Comparison of ENCODE assay signal across 18 cellular contexts in the genomic region with DNA sequence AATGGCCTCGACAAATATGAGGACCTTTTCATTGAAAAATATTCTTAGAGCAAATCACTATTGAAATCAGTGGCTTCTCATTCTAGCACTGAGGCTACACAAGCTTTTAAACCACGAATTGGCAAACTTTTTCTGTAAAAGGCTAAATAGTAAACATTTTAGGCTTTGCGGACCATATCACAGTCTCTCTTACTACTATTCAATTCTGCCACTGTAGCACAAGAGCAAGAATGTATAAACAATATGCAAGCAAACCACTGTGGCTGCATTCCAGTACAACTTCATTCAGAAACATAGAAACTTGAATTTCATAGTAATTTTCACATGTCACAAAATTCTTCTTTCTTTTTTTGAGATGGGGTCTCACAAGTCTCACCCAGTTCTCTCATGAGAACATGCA. TPM values are rescaled to one million over a fixed set of nuclear protein-coding genes. Genes with fewer than 3 reads are reported as not detected.
A peak's percentile ranks its signal among the peaks of the same experiment; 100 is the strongest.
DNase-seq lines count a peak whose midpoint lies in the region; ATAC-seq and TF ChIP-seq lines count a peak whose summit lies in the region.
"Had no signal": no experiment of that assay in that cellular context is flagged by ENCODE, and none has a peak within 500 bp of the region (broad histone marks: within the 10 kb centered on the region; RNA-seq: fewer than 3 reads in every experiment).

No MANE protein-coding gene starts in this region.

- no peak for ATAC-seq in activated CD8-positive, alpha-beta memory T cell treated with anti-CD3 and anti-CD28 coated beads, Interleukin-2, amount 10 ng/mL, durations not matched to agents 7 days and 5 days
- ATAC-seq: A549; CD8-positive, alpha-beta T cell; GM12878 had no signal

- H3K27ac Mint-ChIP-seq in activated CD8-positive, alpha-beta memory T cell treated with anti-CD3 and anti-CD28 coated beads, Interleukin-2, amount 10 ng/mL, durations not matched to agents 7 days and 5 days: peak overlapping the region; percentile 50
- H3K27ac Mint-ChIP-seq in T-helper 2 cell treated with Interferon-gamma antibody and Interleukin-4, amounts not matched to agents 5 μg/mL and 100 μg/mL, for 36 hours: no peak overlapping the region
- H3K27ac Mint-ChIP-seq: B cell; CD8-positive, alpha-beta T cell; IgD-negative memory B cell had no signal

- CTCF ChIA-PET in activated CD8-positive, alpha-beta memory T cell treated with anti-CD3 and anti-CD28 coated beads, Interleukin-2, amount 10 ng/mL, durations not matched to agents 7 days and 5 days (lab: Charles Lee): interaction anchor here (1.3 kb wide), 1 partner anchor 286 kb away, joined by 4 read pairs; no protein-coding TSS in a partner anchor

- H3K4me1 Mint-ChIP-seq in activated CD8-positive, alpha-beta memory T cell treated with anti-CD3 and anti-CD28 coated beads, Interleukin-2, amount 10 ng/mL, durations not matched to agents 7 days and 5 days: peaks cover 30% of the 10 kb centered on the region
- no peaks in the 10 kb centered on the region for H3K4me1 Mint-ChIP-seq in T-helper 2 cell treated with Interferon-gamma antibody and Interleukin-4, amounts not matched to agents 5 μg/mL and 100 μg/mL, for 36 hours (ENCODE audit: low read depth)
- H3K4me1 Mint-ChIP-seq: B cell, IgD-negative memory B cell had no signal

- no peak overlapping the region for H3K4me3 ChIP-seq in choroid plexus epithelial cell (ENCODE audit: low read depth, low read length)
- H3K4me3 ChIP-seq: A549; BLaER1 treated with 17β-estradiol and CSF1 and Interleukin-3, amounts not matched to agents 10 nM and 100 nM; GM12878; GM23248 had no signal

- TF ChIP-seq CTCF in choroid plexus epithelial cell (conservative IDR thresholded peaks at IDR 0.05; ENCODE audit: low read depth, low read length): no peak

- peaks cover 28% of the 10 kb centered on the region for H3K36me3 Mint-ChIP-seq in activated CD8-positive, alpha-beta memory T cell treated with anti-CD3 and anti-CD28 coated beads, Interleukin-2, amount 10 ng/mL, durations not matched to agents 7 days and 5 days
- peaks cover 12% of the 10 kb centered on the region for H3K36me3 Mint-ChIP-seq in T-helper 2 cell treated with Interferon-gamma antibody and Interleukin-4, amounts not matched to agents 5 μg/mL and 100 μg/mL, for 36 hours (ENCODE audit: low read depth)

- no peaks in the 10 kb centered on the region for H3K9me3 Mint-ChIP-seq in activated CD8-positive, alpha-beta memory T cell treated with anti-CD3 and anti-CD28 coated beads, Interleukin-2, amount 10 ng/mL, durations not matched to agents 7 days and 5 days (ENCODE audit: low read depth)
- no peaks in the 10 kb centered on the region for H3K9me3 Mint-ChIP-seq in T-helper 2 cell treated with Interferon-gamma antibody and Interleukin-4, amounts not matched to agents 5 μg/mL and 100 μg/mL, for 36 hours
- H3K9me3 Mint-ChIP-seq: CD8-positive, alpha-beta T cell; IgD-negative memory B cell had no signal

- no peak overlapping the region for H3K4me3 Mint-ChIP-seq in activated CD8-positive, alpha-beta memory T cell treated with anti-CD3 and anti-CD28 coated beads, Interleukin-2, amount 10 ng/mL, durations not matched to agents 7 days and 5 days
- H3K4me3 Mint-ChIP-seq in T-helper 2 cell treated with Interferon-gamma antibody and Interleukin-4, amounts not matched to agents 5 μg/mL and 100 μg/mL, for 36 hours: no peak overlapping the region
- H3K4me3 Mint-ChIP-seq: B cell; CD8-positive, alpha-beta T cell had no signal

- H3K27me3 Mint-ChIP-seq in activated CD8-positive, alpha-beta memory T cell treated with anti-CD3 and anti-CD28 coated beads, Interleukin-2, amount 10 ng/mL, durations not matched to agents 7 days and 5 days: no peaks in the 10 kb centered on the region
- no peaks in the 10 kb centered on the region for H3K27me3 Mint-ChIP-seq in T-helper 2 cell treated with Interferon-gamma antibody and Interleukin-4, amounts not matched to agents 5 μg/mL and 100 μg/mL, for 36 hours (ENCODE audit: low read depth)
- H3K27me3 Mint-ChIP-seq: B cell, IgD-negative memory B cell had no signal

- no peak for DNase-seq in activated CD8-positive, alpha-beta memory T cell treated with anti-CD3 and anti-CD28 coated beads, Interleukin-2, amount 10 ng/mL, durations not matched to agents 7 days and 5 days
- DNase-seq in activated CD8-positive, alpha-beta memory T cell treated with anti-CD3 and anti-CD28 coated beads, Interleukin-2, amount 50 U/mL, for 48 hours: no peak
- DNase-seq in choroid plexus epithelial cell (ENCODE audit: low read depth): peak; percentile 18
- DNase-seq in iris pigment epithelial cell (ENCODE audit: low read depth): peak; percentile 35
- DNase-seq in NCI-H2107 treated with DMSO at 0.1 percent for 48 hours (lab: John Stamatoyannopoulos, UW; ENCODE audit: unreplicated experiment): no peak
- no peak for DNase-seq in superior temporal gyrus (ENCODE audit: extremely low spot score)
- no peak for DNase-seq in T-helper 2 cell treated with Interferon-gamma antibody and Interleukin-4, amounts not matched to agents 5 μg/mL and 100 μg/mL, for 36 hours (ENCODE audit: low spot score)
- DNase-seq: Calu3; CD8-positive, alpha-beta T cell; DMS79 treated with DMSO at 0.1 percent for 48 hours; GM23248; HCEC 1CT; KBM-7 had no signal

RNA-seq across cellular contexts. Expression of a gene that starts 49.1 kb away (rescaled TPM):
- 1 to 10 TPM; 7.9 to 8.7 TPM for total RNA-seq in activated CD8-positive, alpha-beta memory T cell treated with anti-CD3 and anti-CD28 coated beads, Interleukin-2, amount 10 ng/mL, durations not matched to agents 7 days and 5 days

RNA-seq across cellular contexts. Expression of a gene that starts 49.4 kb away (rescaled TPM):
- not detected for total RNA-seq in activated CD8-positive, alpha-beta memory T cell treated with anti-CD3 and anti-CD28 coated beads, Interleukin-2, amount 10 ng/mL, durations not matched to agents 7 days and 5 days
- total RNA-seq: B cell; CD8-positive, alpha-beta T cell; GM23248 had no signal

Comparison
In these comparisons a context has a peak if more than half of its experiments do, and no peak if none do; other contexts are left out.
1. DNase-seq: peak in choroid plexus epithelial cell (single experiment) and iris pigment epithelial cell (single experiment); none in activated CD8-positive, alpha-beta memory T cell treated with anti-CD3 and anti-CD28 coated beads, Interleukin-2, amount 10 ng/mL, durations not matched to agents 7 days and 5 days (single experiment), activated CD8-positive, alpha-beta memory T cell treated with anti-CD3 and anti-CD28 coated beads, Interleukin-2, amount 50 U/mL, for 48 hours (single experiment), NCI-H2107 treated with DMSO at 0.1 percent for 48 hours (single experiment), superior temporal gyrus (single experiment) and T-helper 2 cell treated with Interferon-gamma antibody and Interleukin-4, amounts not matched to agents 5 μg/mL and 100 μg/mL, for 36 hours (single experiment).